Comparison of ENCODE assay signal across 8 cellular contexts in genomic region chr19:12670159-12670928, GRCh38. TPM values are rescaled to one million over a fixed set of nuclear protein-coding genes. Genes with fewer than 3 reads are reported as not detected.
DNase-seq lines count a peak whose midpoint lies in the region; ATAC-seq and TF ChIP-seq lines count a peak whose summit lies in the region.

No MANE protein-coding gene starts in this region.

- H3K9ac ChIP-seq in SK-N-MC (ENCODE audit: insufficient read length), result peak overlapping the region; percentile 96

- H3K27ac ChIP-seq in SK-N-MC (0 out of 2 replicates have a peak overlapping the region, but pooled peaks have one; percentile 99), psoas muscle (peak overlapping the region; percentile 98)

- TF ChIP-seq CTCF in fibroblast of mammary gland (conservative IDR thresholded peaks at IDR 0.05; ENCODE audit: control insufficient read depth, insufficient read depth, low read depth, low read length) (no peak), psoas muscle (IDR thresholded peaks at IDR 0.05) (no peak)

- intact Hi-C loops in psoas muscle (cut with DNase I), result loop anchor here (5.0 to 10.0 kb wide), 2 partner anchors 106 to 108 kb away; no protein-coding TSS in a partner anchor

- ATAC-seq in psoas muscle, result no peak
- no peak for ATAC-seq in HG02610 (IDR thresholded peaks at IDR 0.05; ENCODE audit: unreplicated experiment)
- ATAC-seq in HG02973 (IDR thresholded peaks at IDR 0.05; ENCODE audit: unreplicated experiment), result no peak

- DNase-seq in SK-N-MC (ENCODE audit: low read depth, low spot score) (no peak), fibroblast of mammary gland (ENCODE audit: low read depth) (no peak), psoas muscle (no peak), NCI-H446 treated with DMSO at 0.1 percent for 48 hours (lab: John Stamatoyannopoulos, UW) (no peak), amniotic stem cell (lab: John Stamatoyannopoulos, UW) (no peak)

- H3K4me3 ChIP-seq in GM08714 (ENCODE audit: low read length), result peak overlapping the region; percentile 81
- H3K4me3 ChIP-seq in SK-N-MC, result peak overlapping the region; percentile 94
- H3K4me3 ChIP-seq in fibroblast of mammary gland (ENCODE audit: control insufficient read depth, low read depth, low read length), result peak overlapping the region; percentile 93
- H3K4me3 ChIP-seq in psoas muscle, result peak overlapping the region; percentile 98

- no peaks in the 10 kb centered on the region for H3K27me3 ChIP-seq in psoas muscle (ENCODE audit: insufficient read depth in 3 of 3, low read length in 2 of 3)

- H3K36me3 ChIP-seq in SK-N-MC (ENCODE audit: insufficient read depth, low read length), result peaks cover 17% of the 10 kb centered on the region
- H3K36me3 ChIP-seq in psoas muscle (ENCODE audit: insufficient read depth in 1 of 2, low read depth in 1 of 2), result peaks cover 0 to 45% of the 10 kb centered on the region in 2 donors

- H3K9me3 ChIP-seq in SK-N-MC (ENCODE audit: low read depth, low read length), result no peaks in the 10 kb centered on the region
- no peaks in the 10 kb centered on the region for H3K9me3 ChIP-seq in psoas muscle

- H3K4me1 ChIP-seq in psoas muscle, result peaks cover 33% of the 10 kb centered on the region

- WGBS in psoas muscle, 3 donors, result 37 to 41% (median 38%) methylated on average over 26 of the region's 26 CpGs

RNA-seq across cellular contexts. Expression of gene WDR83, which starts 3.7 kb away (rescaled TPM):
- total RNA-seq in psoas muscle, result 1 to 10 TPM; 1.8 to 5.8 (median 3.7) TPM
- 1 to 10 TPM; 3.8 to 9.1 (median 5.8) TPM for polyA plus RNA-seq in psoas muscle

RNA-seq across cellular contexts. Expression of gene MAN2B1, which starts 3.8 kb away (rescaled TPM):
- 10 to 100 TPM; 14.6 to 20.5 (median 16.2) TPM for total RNA-seq in psoas muscle
- 10 to 100 TPM in 2 of 3 donors, 1 to 10 TPM in 1; 9.6 to 17.8 (median 14.1) TPM for polyA plus RNA-seq in psoas muscle

RNA-seq across cellular contexts. Expression of gene DHPS, which starts 11.3 kb away (rescaled TPM):
- 10 to 100 TPM; 75.6 to 86.7 (median 82.9) TPM for total RNA-seq in psoas muscle
- polyA plus RNA-seq in psoas muscle, result 10 to 100 TPM; 70.0 to 84.2 (median 83.8) TPM

RNA-seq across cellular contexts. Expression of gene GNG14, which starts 17.5 kb away (rescaled TPM):
- not detected for total RNA-seq in psoas muscle
- polyA plus RNA-seq in psoas muscle, result not detected

RNA-seq across cellular contexts. Expression of gene FBXW9, which starts 26.1 kb away (rescaled TPM):
- 1 to 10 TPM; 1.2 to 2.2 (median 1.6) TPM for total RNA-seq in psoas muscle
- polyA plus RNA-seq in psoas muscle, result 1 to 10 TPM; 4.1 to 9.2 (median 4.4) TPM
